In the genomic region with DNA sequence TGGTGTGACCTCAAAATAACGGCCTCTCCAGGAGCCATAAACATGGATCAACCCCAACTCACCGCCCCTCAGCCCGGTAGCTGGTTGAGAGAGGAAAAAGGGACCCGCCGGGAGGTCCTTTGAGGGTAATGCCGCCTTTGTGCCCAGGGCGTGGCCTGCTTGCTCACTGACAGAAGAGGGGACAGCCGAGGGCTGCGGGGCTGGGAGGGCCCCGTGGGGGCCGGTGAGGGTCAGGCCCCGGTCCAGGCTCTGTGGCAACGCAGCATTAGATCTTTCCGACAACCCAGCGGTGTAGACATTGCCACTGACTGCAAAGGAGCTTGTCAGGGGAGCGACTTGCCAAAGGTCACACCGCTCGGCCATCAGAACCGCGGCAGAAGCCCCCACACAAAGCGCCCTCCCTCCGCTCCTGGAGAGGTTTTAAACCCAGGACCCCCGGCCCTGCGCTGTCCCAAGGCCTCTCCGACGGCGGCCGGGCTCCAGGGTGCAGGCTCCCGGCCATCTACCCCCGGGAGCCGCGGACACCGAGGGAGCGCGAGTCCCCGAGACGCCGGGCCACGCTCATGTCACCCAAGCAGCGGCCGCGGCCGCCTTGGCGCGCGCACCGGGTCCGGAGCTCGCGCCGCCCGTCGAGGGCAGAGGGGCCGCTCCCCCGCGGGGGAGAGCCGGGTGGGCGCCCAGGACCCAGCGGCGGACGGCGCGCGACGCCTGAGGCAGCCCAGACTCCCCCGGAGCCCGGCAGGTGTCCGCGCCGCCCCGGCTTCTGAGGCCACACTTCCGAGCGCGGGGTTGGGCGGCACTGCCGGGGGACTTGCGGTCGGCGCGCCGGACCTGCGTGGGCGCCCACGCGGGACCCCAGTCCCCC, we compare ENCODE assay signal across 8 cellular contexts. TPM values are rescaled to one million over a fixed set of nuclear protein-coding genes. Genes with fewer than 3 reads are reported as not detected.
DNase-seq lines count a peak whose midpoint lies in the region; ATAC-seq and TF ChIP-seq lines count a peak whose summit lies in the region.

No MANE protein-coding gene starts in this region.

- H3K9me3 ChIP-seq in esophagus squamous epithelium (no peaks in the 10 kb centered on the region), trophoblast cell (ENCODE audit: insufficient read depth, low read depth, low read length) (peaks cover 10% of the 10 kb centered on the region)

- H3K27me3 ChIP-seq in esophagus squamous epithelium, result peaks cover 0 to 53% (median 2%) of the 10 kb centered on the region in 4 donors
- H3K27me3 ChIP-seq in trophoblast cell (ENCODE audit: insufficient read depth, low read length), result peaks cover 8% of the 10 kb centered on the region

- peak overlapping the region in 2 of 4 donors; percentile 6 to 9 for H3K27ac ChIP-seq in esophagus squamous epithelium
- H3K27ac ChIP-seq in trophoblast cell (ENCODE audit: low read depth, low read length), result no peak overlapping the region

- no peaks in the 10 kb centered on the region for H3K9me3 Mint-ChIP-seq in Calu3 (ENCODE audit: low read depth, unreplicated experiment)

- no peak overlapping the region for H3K4ac ChIP-seq in trophoblast cell (ENCODE audit: low read depth, low read length)

- H2AK5ac ChIP-seq in trophoblast cell (ENCODE audit: low read length), result no peak overlapping the region

- no peaks in the 10 kb centered on the region for H3K79me2 ChIP-seq in trophoblast cell (ENCODE audit: control insufficient read depth, insufficient read depth, low read length, poor library complexity)

- peaks cover 54% of the 10 kb centered on the region for H3K27me3 Mint-ChIP-seq in Calu3 (ENCODE audit: unreplicated experiment)

- peaks cover 2% of the 10 kb centered on the region for H3K79me1 ChIP-seq in trophoblast cell (ENCODE audit: low read length)

- no peak overlapping the region for H2BK120ac ChIP-seq in trophoblast cell (ENCODE audit: insufficient read depth, low read length, poor library complexity)

- peaks cover 2 to 35% (median 6%) of the 10 kb centered on the region in 3 donors for H3K4me1 ChIP-seq in esophagus squamous epithelium
- peaks cover 5 to 6% of the 10 kb centered on the region in 2 experiments for H3K4me1 ChIP-seq in trophoblast cell (ENCODE audit: control insufficient read depth in 1 of 2, insufficient read depth in 2 of 2, low read length in 2 of 2)

- H3K27ac Mint-ChIP-seq in Calu3 (ENCODE audit: unreplicated experiment), result no peak overlapping the region

- H3K18ac ChIP-seq in trophoblast cell (ENCODE audit: low read length), result no peak overlapping the region

- no peak for TF ChIP-seq POLR2A in esophagus squamous epithelium (IDR thresholded peaks at IDR 0.05)

- peak overlapping the region; percentile 83 for H3K4me2 ChIP-seq in trophoblast cell (ENCODE audit: low read length)

- H3K9ac ChIP-seq in trophoblast cell (ENCODE audit: low read length), result no peak overlapping the region

- H4K91ac ChIP-seq in trophoblast cell (ENCODE audit: low read depth, low read length), result no peak overlapping the region

- H3K36me3 ChIP-seq in esophagus squamous epithelium (no peaks in the 10 kb centered on the region), trophoblast cell (ENCODE audit: control insufficient read depth in 1 of 2, insufficient read depth in 2 of 2, low read length in 2 of 2) (no peaks in the 10 kb centered on the region)

- no peaks in the 10 kb centered on the region for H3K36me3 Mint-ChIP-seq in Calu3 (ENCODE audit: insufficient read depth, unreplicated experiment)

- no peak overlapping the region for H4K12ac ChIP-seq in trophoblast cell (ENCODE audit: low read depth, low read length)

- H2BK12ac ChIP-seq in trophoblast cell (ENCODE audit: low read length), result no peak overlapping the region

- peak overlapping the region; percentile 28 for H3K4me3 Mint-ChIP-seq in Calu3 (ENCODE audit: low read depth, unreplicated experiment)

- H3K14ac ChIP-seq in trophoblast cell (ENCODE audit: low read length), result no peak overlapping the region

- DNase-seq in Calu3 (no peak), NCI-H69 (lab: John Stamatoyannopoulos, UW) (peak; percentile 38), esophagus squamous epithelium (lab: John Stamatoyannopoulos, UW) (no peak), trophoblast cell (no peak)

- H2BK5ac ChIP-seq in trophoblast cell (ENCODE audit: low read depth, low read length, poor library complexity), result no peak overlapping the region

- no peak overlapping the region for H3K23ac ChIP-seq in trophoblast cell (ENCODE audit: low read length)

- H3K4me3 ChIP-seq in esophagus squamous epithelium (peak overlapping the region; percentile 18 to 65 (median 44)), trophoblast cell (ENCODE audit: low read depth, low read length) (peak overlapping the region; percentile 7)

- CTCF ChIA-PET in Calu3 (lab: Charles Lee), result interaction anchor here (0.5 kb wide), 1 partner anchor 183 kb away, joined by 3 read pairs; no protein-coding TSS in a partner anchor

- no TSS peak for BruUV-seq in Calu3 (replicated peaks; lab: Mats Ljungman, UMichigan)

- ATAC-seq in GM21423 (IDR thresholded peaks at IDR 0.05; ENCODE audit: unreplicated experiment) (no peak), GM21576 (IDR thresholded peaks at IDR 0.05; ENCODE audit: unreplicated experiment) (no peak), GM21360 (IDR thresholded peaks at IDR 0.05; ENCODE audit: unreplicated experiment) (no peak), GM18867 (IDR thresholded peaks at IDR 0.05; ENCODE audit: unreplicated experiment) (no peak)

- no peak overlapping the region for H2AFZ ChIP-seq in trophoblast cell (ENCODE audit: insufficient read depth, low read length, poor library complexity)

- no peak for TF ChIP-seq CTCF in Calu3 (IDR thresholded peaks at IDR 0.05; ENCODE audit: unreplicated experiment)
- TF ChIP-seq CTCF in esophagus squamous epithelium (IDR thresholded peaks at IDR 0.05), result no peak

- 10 to 74% methylated on average over 2 to 7 of the region's 85 CpGs for WGBS in esophagus squamous epithelium, 2 donors
- no CpG with 5 or more reads among the region's 85 CpGs for WGBS in trophoblast cell (ENCODE audit: extremely low coverage, insufficient coverage, insufficient read length)

- no peaks in the 10 kb centered on the region for H3K4me1 Mint-ChIP-seq in Calu3 (ENCODE audit: low read depth, unreplicated experiment)

- H4K8ac ChIP-seq in trophoblast cell (ENCODE audit: low read depth, low read length), result no peak overlapping the region

- intact Hi-C loops in Calu3 (cut with micrococcal nuclease; ENCODE audit: unreplicated experiment) (no loop called here), esophagus squamous epithelium (cut with DNase I) (no loop called here)

RNA-seq across cellular contexts. Expression of gene PCSK6, which starts 1.0 kb away (rescaled TPM):
- 4.0 and 5.1 TPM in 2 replicates for total RNA-seq in Calu3 (2022)
- 10 to 100 TPM in 1 of 4 donors, 1 to 10 TPM in 3; 5.1 to 13.8 (median 9.2) TPM for total RNA-seq in esophagus squamous epithelium
- polyA plus RNA-seq in trophoblast cell (2013), result 9.3 and 10.2 TPM in 2 replicates
